In the genomic region with DNA sequence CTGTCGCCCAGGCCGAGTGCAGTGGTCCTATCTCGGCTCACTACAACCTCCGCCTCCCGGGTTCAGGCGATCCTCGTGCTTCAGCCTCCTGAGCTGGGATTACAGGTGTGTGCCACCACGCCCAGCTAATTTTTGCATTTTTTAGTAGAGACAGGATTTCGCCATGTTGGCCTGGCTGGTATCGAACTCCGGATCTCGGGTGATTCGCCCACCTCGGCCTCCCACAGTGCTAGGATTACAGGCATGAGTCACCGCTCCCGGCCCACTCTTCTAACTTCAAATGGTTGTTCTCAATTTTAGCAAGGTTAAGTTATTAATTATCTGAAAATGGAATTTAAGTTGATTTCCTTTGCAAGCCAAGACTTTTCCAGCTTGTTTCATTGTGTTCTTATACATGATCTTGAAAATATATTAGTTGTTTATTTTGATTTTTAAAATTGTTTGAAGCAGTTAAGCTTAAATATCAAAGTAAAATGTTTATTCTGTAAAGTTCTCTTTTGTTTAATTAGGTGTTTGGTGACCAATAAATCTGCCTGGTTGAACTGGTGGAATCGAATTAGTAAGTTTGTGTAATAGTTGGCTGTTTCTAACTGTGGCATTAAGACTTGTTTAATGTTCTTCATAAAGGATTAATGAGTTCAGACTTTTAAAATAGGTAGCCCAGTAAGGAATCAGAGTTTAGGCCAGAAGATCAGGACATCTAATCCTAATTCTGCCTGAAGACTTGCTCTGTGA, we compare ENCODE assay signal across 1 cellular context.
TF ChIP-seq lines count a peak whose summit lies in the region.

No MANE protein-coding gene starts in this region.

TF ChIP-seq in IMR-90, 13 proteins besides CTCF, POLR2A, EP300 and RAD21:
- TF ChIP-seq BHLHE40 (IDR thresholded peaks at IDR 0.05; ENCODE audit: low read depth, low read length) (no peak), MXI1 (IDR thresholded peaks at IDR 0.05; ENCODE audit: borderline replicate concordance, low read depth, low read length) (no peak), FOS (IDR thresholded peaks at IDR 0.05; ENCODE audit: low read depth, low read length) (peak; percentile 35; the same call in 1 of the 2 replicates)
